23 cellular contexts compared by ENCODE assay signal in genomic region chr22:30523646-30524489, GRCh38. TPM values are rescaled to one million over a fixed set of nuclear protein-coding genes. Genes with fewer than 3 reads are reported as not detected.
"Had no signal": no experiment of that assay in that cellular context is flagged by ENCODE, and none has a peak within 500 bp of the region (broad histone marks: within the 10 kb centered on the region; RNA-seq: fewer than 3 reads in every experiment).

No MANE protein-coding gene starts in this region.

- H3K36me3 Mint-ChIP-seq: immature natural killer cell, memory B cell, naive B cell had no signal

- H3K4me3 ChIP-seq: coronary artery, gastrocnemius medialis, mucosa of descending colon, prostate gland, right lobe of liver, smooth muscle cell, suprapubic skin, transverse colon had no signal

- H3K9me3 ChIP-seq: gastrocnemius medialis, mucosa of descending colon, prostate gland, right lobe of liver, suprapubic skin, transverse colon had no signal

- H3K4me3 Mint-ChIP-seq: activated CD4-positive, alpha-beta T cell treated with anti-CD3 and anti-CD28 coated beads, Interleukin-2, amount 10 ng/mL, durations not matched to agents 24 days and 14 days; activated CD8-positive, alpha-beta T cell treated with anti-CD3 and anti-CD28 coated beads, Interleukin-2, amount 10 ng/mL, durations not matched to agents 7 days and 5 days; activated naive CD4-positive, alpha-beta T cell treated with anti-CD3 and anti-CD28 coated beads for 36 hours; activated T-cell treated with anti-CD3 and anti-CD28 coated beads, Interleukin-2, amount 50 U/mL, for 24 hours; immature natural killer cell; memory B cell; naive B cell; neural crest cell; stimulated activated naive CD8-positive, alpha-beta T cell treated with anti-CD3 and anti-CD28 coated beads, Interleukin-15, amount 100 ng/mL, for 72 hours had no signal

- H3K27ac Mint-ChIP-seq: activated CD4-positive, alpha-beta T cell treated with anti-CD3 and anti-CD28 coated beads, Interleukin-2, amount 10 ng/mL, durations not matched to agents 24 days and 14 days; activated CD8-positive, alpha-beta T cell treated with anti-CD3 and anti-CD28 coated beads, Interleukin-2, amount 10 ng/mL, durations not matched to agents 7 days and 5 days; activated naive CD4-positive, alpha-beta T cell treated with anti-CD3 and anti-CD28 coated beads for 36 hours; activated T-cell treated with anti-CD3 and anti-CD28 coated beads, Interleukin-2, amount 50 U/mL, for 24 hours; activated T-helper 2 cell treated with anti-CD3 and anti-CD28 coated beads, Interferon-gamma antibody, Interleukin-2, Interleukin-4, amounts not matched to agents 10 μg/mL and 5 μg/mL and 100 μg/mL, durations not matched to agents 14 hours and 24 hours and 36 hours; immature natural killer cell; memory B cell; naive B cell; stimulated activated naive CD8-positive, alpha-beta T cell treated with anti-CD3 and anti-CD28 coated beads, Interleukin-15, amount 100 ng/mL, for 72 hours had no signal

- H3K27ac ChIP-seq: coronary artery, gastrocnemius medialis, prostate gland, right lobe of liver, suprapubic skin, transverse colon had no signal

- ATAC-seq: activated CD8-positive, alpha-beta T cell treated with anti-CD3 and anti-CD28 coated beads, Interleukin-2, amount 10 ng/mL, durations not matched to agents 7 days and 5 days; gastrocnemius medialis; mucosa of descending colon; right lobe of liver; stimulated activated naive CD8-positive, alpha-beta T cell treated with anti-CD3 and anti-CD28 coated beads, Interleukin-15, amount 100 ng/mL, for 72 hours had no signal

- H3K27me3 ChIP-seq: gastrocnemius medialis, right lobe of liver, transverse colon had no signal

- DNase-seq: activated CD4-positive, alpha-beta T cell treated with anti-CD3 and anti-CD28 coated beads, Interleukin-2, amount 10 ng/mL, durations not matched to agents 24 days and 14 days; activated CD8-positive, alpha-beta T cell treated with anti-CD3 and anti-CD28 coated beads, Interleukin-2, amount 10 ng/mL, durations not matched to agents 7 days and 5 days; activated naive CD4-positive, alpha-beta T cell treated with anti-CD3 and anti-CD28 coated beads for 36 hours; activated T-cell treated with anti-CD3 and anti-CD28 coated beads, Interleukin-2, amount 50 U/mL, for 24 hours; aorta; gastrocnemius medialis; immature natural killer cell; mucosa of descending colon; naive B cell; right lobe of liver; stimulated activated CD4-positive, alpha-beta T cell treated with anti-CD3 and anti-CD28 coated beads, Interleukin-4, amount 100 ng/mL, for 1 hour; stimulated activated naive CD8-positive, alpha-beta T cell treated with anti-CD3 and anti-CD28 coated beads, Interleukin-15, amount 100 ng/mL, for 72 hours; transverse colon had no signal

- H3K4me2 ChIP-seq: smooth muscle cell had no signal

- H3K27me3 Mint-ChIP-seq: stimulated activated naive CD8-positive, alpha-beta T cell treated with anti-CD3 and anti-CD28 coated beads, Interleukin-15, amount 100 ng/mL, for 72 hours had no signal

- H3K4me1 ChIP-seq: gastrocnemius medialis, prostate gland, right lobe of liver, suprapubic skin, transverse colon had no signal

- H3K9me3 Mint-ChIP-seq: activated CD4-positive, alpha-beta T cell treated with anti-CD3 and anti-CD28 coated beads, Interleukin-2, amount 10 ng/mL, durations not matched to agents 24 days and 14 days; activated naive CD4-positive, alpha-beta T cell treated with anti-CD3 and anti-CD28 coated beads for 36 hours; activated T-cell treated with anti-CD3 and anti-CD28 coated beads, Interleukin-2, amount 50 U/mL, for 24 hours; activated T-helper 2 cell treated with anti-CD3 and anti-CD28 coated beads, Interferon-gamma antibody, Interleukin-2, Interleukin-4, amounts not matched to agents 10 μg/mL and 5 μg/mL and 100 μg/mL, durations not matched to agents 14 hours and 24 hours and 36 hours; immature natural killer cell; memory B cell; naive B cell; neural crest cell; stimulated activated naive CD8-positive, alpha-beta T cell treated with anti-CD3 and anti-CD28 coated beads, Interleukin-15, amount 100 ng/mL, for 72 hours had no signal

- H3K36me3 ChIP-seq: gastrocnemius medialis, prostate gland, right lobe of liver, suprapubic skin, transverse colon had no signal

- H3K4me1 Mint-ChIP-seq: activated CD4-positive, alpha-beta T cell treated with anti-CD3 and anti-CD28 coated beads, Interleukin-2, amount 10 ng/mL, durations not matched to agents 24 days and 14 days; immature natural killer cell; memory B cell; naive B cell; neural crest cell; stimulated activated naive CD8-positive, alpha-beta T cell treated with anti-CD3 and anti-CD28 coated beads, Interleukin-15, amount 100 ng/mL, for 72 hours had no signal

RNA-seq across cellular contexts. Expression of gene SEC14L4, which starts 18.4 kb away (rescaled TPM):
- total RNA-seq: activated CD4-positive, alpha-beta T cell treated with anti-CD3 and anti-CD28 coated beads, Interleukin-2, amount 10 ng/mL, durations not matched to agents 24 days and 14 days; activated CD8-positive, alpha-beta T cell treated with anti-CD3 and anti-CD28 coated beads, Interleukin-2, amount 10 ng/mL, durations not matched to agents 7 days and 5 days; activated naive CD4-positive, alpha-beta T cell treated with anti-CD3 and anti-CD28 coated beads for 36 hours; activated T-helper 2 cell treated with anti-CD3 and anti-CD28 coated beads, Interferon-gamma antibody, Interleukin-2, Interleukin-4, amounts not matched to agents 10 μg/mL and 5 μg/mL and 100 μg/mL, durations not matched to agents 14 hours and 24 hours and 36 hours; aorta; mucosa of descending colon; smooth muscle cell; T-helper 2 cell treated with Interferon-gamma antibody and Interleukin-4, amounts not matched to agents 100 ng/mL and 5 ng/mL, for 36 hours; transverse colon had no signal
- polyA plus RNA-seq: aorta, immature natural killer cell, smooth muscle cell had no signal

RNA-seq across cellular contexts. Expression of gene SEC14L6, which starts 22.7 kb away (rescaled TPM):
- total RNA-seq: activated CD4-positive, alpha-beta T cell treated with anti-CD3 and anti-CD28 coated beads, Interleukin-2, amount 10 ng/mL, durations not matched to agents 24 days and 14 days; activated CD8-positive, alpha-beta T cell treated with anti-CD3 and anti-CD28 coated beads, Interleukin-2, amount 10 ng/mL, durations not matched to agents 7 days and 5 days; activated naive CD4-positive, alpha-beta T cell treated with anti-CD3 and anti-CD28 coated beads for 36 hours; activated T-helper 2 cell treated with anti-CD3 and anti-CD28 coated beads, Interferon-gamma antibody, Interleukin-2, Interleukin-4, amounts not matched to agents 10 μg/mL and 5 μg/mL and 100 μg/mL, durations not matched to agents 14 hours and 24 hours and 36 hours; gastrocnemius medialis; osteoblast; T-helper 2 cell treated with Interferon-gamma antibody and Interleukin-4, amounts not matched to agents 100 ng/mL and 5 ng/mL, for 36 hours had no signal
- polyA plus RNA-seq: smooth muscle cell had no signal

RNA-seq across cellular contexts. Expression of gene GAL3ST1, which starts 50.6 kb away (rescaled TPM):
- total RNA-seq: activated CD4-positive, alpha-beta T cell treated with anti-CD3 and anti-CD28 coated beads, Interleukin-2, amount 10 ng/mL, durations not matched to agents 24 days and 14 days; activated CD8-positive, alpha-beta T cell treated with anti-CD3 and anti-CD28 coated beads, Interleukin-2, amount 10 ng/mL, durations not matched to agents 7 days and 5 days; activated T-helper 2 cell treated with anti-CD3 and anti-CD28 coated beads, Interferon-gamma antibody, Interleukin-2, Interleukin-4, amounts not matched to agents 10 μg/mL and 5 μg/mL and 100 μg/mL, durations not matched to agents 14 hours and 24 hours and 36 hours; osteoblast; smooth muscle cell; T-helper 2 cell treated with Interferon-gamma antibody and Interleukin-4, amounts not matched to agents 100 ng/mL and 5 ng/mL, for 36 hours had no signal
- polyA plus RNA-seq: immature natural killer cell had no signal

RNA-seq across cellular contexts. Expression of gene SEC14L3, which starts 52.1 kb away (rescaled TPM):
- total RNA-seq: activated CD4-positive, alpha-beta T cell treated with anti-CD3 and anti-CD28 coated beads, Interleukin-2, amount 10 ng/mL, durations not matched to agents 24 days and 14 days; activated CD8-positive, alpha-beta T cell treated with anti-CD3 and anti-CD28 coated beads, Interleukin-2, amount 10 ng/mL, durations not matched to agents 7 days and 5 days; activated naive CD4-positive, alpha-beta T cell treated with anti-CD3 and anti-CD28 coated beads for 36 hours; activated T-helper 2 cell treated with anti-CD3 and anti-CD28 coated beads, Interferon-gamma antibody, Interleukin-2, Interleukin-4, amounts not matched to agents 10 μg/mL and 5 μg/mL and 100 μg/mL, durations not matched to agents 14 hours and 24 hours and 36 hours; aorta; gastrocnemius medialis; mucosa of descending colon; neural crest cell; osteoblast; prostate gland; smooth muscle cell; suprapubic skin; T-helper 2 cell treated with Interferon-gamma antibody and Interleukin-4, amounts not matched to agents 100 ng/mL and 5 ng/mL, for 36 hours; transverse colon had no signal
- polyA plus RNA-seq: aorta, esophagus, immature natural killer cell, smooth muscle cell had no signal
